ENCODE assay signal across 8 cellular contexts in the genomic region with DNA sequence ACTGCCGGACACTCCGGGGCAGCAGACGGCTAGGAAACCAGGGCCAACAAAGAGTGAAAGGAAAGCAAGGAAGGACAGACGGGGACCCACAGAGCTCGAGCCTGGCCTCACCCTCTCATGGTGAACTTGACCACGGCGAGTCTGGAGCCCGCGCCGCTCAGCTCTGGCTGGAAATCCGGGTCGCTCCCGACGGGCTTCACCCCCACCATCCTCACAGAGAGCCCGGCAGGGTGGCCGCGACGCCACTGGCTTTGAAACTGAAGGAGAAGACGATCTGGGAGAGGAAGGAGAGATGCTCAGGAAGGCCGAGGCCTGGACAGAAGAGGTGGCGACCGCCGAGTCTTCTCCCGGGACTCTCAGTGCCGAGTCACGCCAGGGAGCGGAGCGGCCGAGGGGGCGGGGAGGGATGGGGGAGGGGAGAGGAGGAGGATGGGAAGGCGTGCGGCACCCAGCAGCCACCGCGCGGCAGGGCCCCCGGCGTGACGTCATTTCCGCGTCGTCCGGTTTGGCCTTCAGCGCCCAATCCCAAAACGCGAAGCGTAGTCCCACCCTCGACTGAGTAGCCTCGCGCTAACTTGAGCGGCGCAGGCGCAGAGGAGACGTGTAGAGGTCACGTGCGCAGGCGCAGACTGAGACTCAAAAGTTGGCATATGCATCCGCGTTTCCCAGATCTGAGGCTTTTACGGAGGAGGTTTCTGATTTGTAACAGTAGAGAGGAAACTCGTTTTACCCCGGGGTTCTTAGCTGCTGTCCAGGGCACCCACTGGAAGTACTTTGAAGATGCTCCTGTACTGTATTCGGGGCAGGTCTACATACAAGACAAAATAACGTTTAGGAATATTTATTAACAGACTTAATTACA. TPM values are rescaled to one million over a fixed set of nuclear protein-coding genes. Genes with fewer than 3 reads are reported as not detected.
DNase-seq lines count a peak whose midpoint lies in the region; ATAC-seq and TF ChIP-seq lines count a peak whose summit lies in the region.

A gene (minus strand): TSS at position 361 of the 862 bp plus-strand sequence. CDS start 152 bp downstream, at position 209.

- peak within 1 kb of the TSS; percentile 94 for H3K4me2 ChIP-seq in PC-9

- intact Hi-C loops in PC-9 (cut with micrococcal nuclease; ENCODE audit: unreplicated experiment), result no loop called here

- H3K27me3 ChIP-seq in PC-9 (ENCODE audit: insufficient read depth, low read depth), result no peaks in the 10 kb centered on the region

- H4K20me1 ChIP-seq in PC-9 (ENCODE audit: insufficient read depth), result peaks cover 43% of the 10 kb centered on the region

- peak within 1 kb of the TSS; percentile 96 for H3K27ac ChIP-seq in PC-9

- ATAC-seq in GM21619 (IDR thresholded peaks at IDR 0.05; ENCODE audit: unreplicated experiment), result peak; percentile 94

- H3K9me3 ChIP-seq in PC-9 (ENCODE audit: insufficient read depth, low read depth), result no peaks in the 10 kb centered on the region

- CTCF ChIA-PET in PC-9 (lab: Charles Lee), result interaction anchor here (0.6 kb wide), 1 partner anchor 15 kb away, joined by 7 read pairs; no protein-coding TSS in a partner anchor

- BruUV-seq in PC-9 (replicated peaks; lab: Mats Ljungman, UMichigan), result no TSS peak

- POLR2A ChIA-PET in PC-9 (lab: Charles Lee; ENCODE audit: unreplicated experiment), result no interaction called here

- peak within 1 kb of the TSS; percentile 100 for H2AFZ ChIP-seq in PC-9

- no peaks in the 10 kb centered on the region for H3K9me2 ChIP-seq in PC-9 (ENCODE audit: insufficient read depth)

- H3K4me3 ChIP-seq in Jurkat, Clone E6-1 (ENCODE audit: low read length), result peak within 1 kb of the TSS; percentile 72
- peak within 1 kb of the TSS; percentile 96 for H3K4me3 ChIP-seq in PC-9
- H3K4me3 ChIP-seq in epithelial cell of proximal tubule (ENCODE audit: low read depth, low read length), result peak within 1 kb of the TSS; percentile 75

- peaks cover 40% of the 10 kb centered on the region for H3K4me1 ChIP-seq in PC-9 (replicated peaks; ENCODE audit: insufficient read depth)

- no peak for TF ChIP-seq CTCF in PC-9 (conservative IDR thresholded peaks at IDR 0.05)
- no peak for TF ChIP-seq CTCF in epithelial cell of proximal tubule (conservative IDR thresholded peaks at IDR 0.05; ENCODE audit: low read depth, low read length)

- DNase-seq in DMS114 treated with DMSO at 0.1 percent for 48 hours (lab: John Stamatoyannopoulos, UW; ENCODE audit: unreplicated experiment) (peak; percentile 86), PC-9 (peak; percentile 94), epithelial cell of proximal tubule (ENCODE audit: low read depth) (peak; percentile 73), mucosa of gallbladder (ENCODE audit: low spot score) (peak; percentile 100)
- DNase-seq in Jurkat, Clone E6-1 (ENCODE audit: low read depth, low spot score), result peak; percentile 98
- peak; percentile 98 for DNase-seq in activated T-cell treated with anti-CD3 and anti-CD28 coated beads, Interleukin-2, amount 50 U/mL, for 1 hour
- peak; percentile 99 to 100 for DNase-seq in stimulated activated CD8-positive, alpha-beta memory T cell treated with anti-CD3 and anti-CD28 coated beads, Interleukin-4, amount 100 ng/mL, for 4 hours (ENCODE audit: low read depth in 2 of 2, low spot score in 1 of 2)

- H3K79me2 ChIP-seq in PC-9 (ENCODE audit: low read depth), result peaks cover 49% of the 10 kb centered on the region

- peaks cover 18% of the 10 kb centered on the region; the same call in 1 of the 2 replicates for H3F3A ChIP-seq in PC-9 (ENCODE audit: insufficient read depth, low read depth)

- H3K36me3 ChIP-seq in PC-9 (ENCODE audit: low read depth), result peaks cover 18% of the 10 kb centered on the region; the same call in 1 of the 2 replicates

RNA-seq across cellular contexts. Expression of the gene that starts here (rescaled TPM):
- 87.9 TPM for polyA plus RNA-seq in Jurkat, Clone E6-1 (2012; ENCODE audit: insufficient read depth, insufficient read length)
- total RNA-seq in PC-9 (2021), result 33.1 and 54.5 TPM in 2 replicates
- 51.4 and 63.2 TPM in 2 replicates for total RNA-seq in epithelial cell of proximal tubule
- total RNA-seq in mucosa of gallbladder, result 64.9 TPM

Comparison
In these comparisons a context has a peak if more than half of its experiments do, and no peak if none do; other contexts are left out.
1. Peak in every context shown above with its lines: DNase-seq, ATAC-seq, H3K4me3 ChIP-seq and H3K27ac ChIP-seq.